19 cellular contexts compared by ENCODE assay signal in genomic region chr11:59728913-59729312, GRCh38. TPM values are rescaled to one million over a fixed set of nuclear protein-coding genes. Genes with fewer than 3 reads are reported as not detected.
DNase-seq lines count a peak whose midpoint lies in the region; ATAC-seq and TF ChIP-seq lines count a peak whose summit lies in the region.
"Had no signal": no experiment of that assay in that cellular context is flagged by ENCODE, and none has a peak within 500 bp of the region (broad histone marks: within the 10 kb centered on the region; RNA-seq: fewer than 3 reads in every experiment).

No MANE protein-coding gene starts in this region.

- intact Hi-C loops in activated CD4-positive, alpha-beta memory T cell treated with anti-CD3 and anti-CD28 coated beads for 36 hours (cut with micrococcal nuclease), result no loop called here
- intact Hi-C loops in naive thymus-derived CD4-positive, alpha-beta T cell (cut with micrococcal nuclease), result no loop called here

- H3K9me2 ChIP-seq in SK-N-SH, result no peaks in the 10 kb centered on the region

- no peaks in the 10 kb centered on the region for H3K9me3 ChIP-seq in SK-N-SH
- no peaks in the 10 kb centered on the region for H3K9me3 ChIP-seq in naive thymus-derived CD4-positive, alpha-beta T cell (ENCODE audit: control insufficient read depth in 2 of 3, low read length in 3 of 3)

- no peaks in the 10 kb centered on the region for H3K36me3 Mint-ChIP-seq in activated CD4-positive, alpha-beta memory T cell treated with anti-CD3 and anti-CD28 coated beads for 36 hours
- peaks cover 0 to 1% (median 0%) of the 10 kb centered on the region in 5 donors for H3K36me3 Mint-ChIP-seq in naive thymus-derived CD4-positive, alpha-beta T cell
- H3K36me3 Mint-ChIP-seq: brain had no signal

- no peaks in the 10 kb centered on the region for H3K9me3 Mint-ChIP-seq in activated CD4-positive, alpha-beta memory T cell treated with anti-CD3 and anti-CD28 coated beads for 36 hours
- peaks cover 0 to 8% (median 0%) of the 10 kb centered on the region in 11 donors for H3K9me3 Mint-ChIP-seq in naive thymus-derived CD4-positive, alpha-beta T cell

- TF ChIP-seq EP300 in SK-N-SH (IDR thresholded peaks at IDR 0.05; ENCODE audit: borderline replicate concordance in 1 of 2, low read depth in 1 of 2, low read length in 1 of 2), result no peak

- H3K27me3 Mint-ChIP-seq in activated CD4-positive, alpha-beta memory T cell treated with anti-CD3 and anti-CD28 coated beads for 36 hours, result peaks cover under 1% of the 10 kb centered on the region
- H3K27me3 Mint-ChIP-seq in naive thymus-derived CD4-positive, alpha-beta T cell, result peaks cover 0 to 7% (median 0%) of the 10 kb centered on the region in 5 donors
- H3K27me3 Mint-ChIP-seq: brain had no signal

- TF ChIP-seq CTCF in SK-N-SH (IDR thresholded peaks at IDR 0.05), result no peak

- H2AFZ ChIP-seq in SK-N-SH (ENCODE audit: low read depth), result 0 out of 2 replicates have a peak overlapping the region, but pooled peaks have one; percentile 9

- H3K4me2 ChIP-seq in SK-N-SH, result no peak overlapping the region

- no peak overlapping the region for H3K4me3 Mint-ChIP-seq in activated CD4-positive, alpha-beta memory T cell treated with anti-CD3 and anti-CD28 coated beads for 36 hours
- H3K4me3 Mint-ChIP-seq in naive thymus-derived CD4-positive, alpha-beta T cell, result no peak overlapping the region
- H3K4me3 Mint-ChIP-seq: activated T-helper 1 cell treated with anti-CD3 and anti-CD28 coated beads, Interleukin-12 subunit alpha, Interleukin-12 subunit beta, Interleukin-2, Interleukin-4 antibody, amounts not matched to agents 30 ng/mL and 10 ng/mL and 1 ng/mL, durations not matched to agents 14 hours and 24 hours and 36 hours; brain had no signal

- H4K20me1 ChIP-seq in SK-N-SH (ENCODE audit: insufficient read depth), result no peaks in the 10 kb centered on the region

- no peaks in the 10 kb centered on the region for H3F3A ChIP-seq in SK-N-SH (replicated peaks; ENCODE audit: insufficient read depth)

- CTCF ChIA-PET in SK-N-SH (lab: Yijun Ruan, JAX), result interaction anchor here (1.0 to 1.4 kb wide), 2 partner anchors 24 to 48 kb away, joined by 3 to 4 read pairs; no protein-coding TSS in a partner anchor
- CTCF ChIA-PET in activated CD4-positive, alpha-beta memory T cell treated with anti-CD3 and anti-CD28 coated beads for 36 hours (lab: Charles Lee), result no interaction called here
- CTCF ChIA-PET in naive thymus-derived CD4-positive, alpha-beta T cell (lab: Charles Lee), result no interaction called here

- DNase-seq in SK-N-SH (no peak), KBM-7 (peak; percentile 50), GM03348 (ENCODE audit: low spot score) (no peak)
- DNase-seq in activated CD4-positive, alpha-beta memory T cell treated with anti-CD3 and anti-CD28 coated beads for 36 hours, result peak; percentile 18
- DNase-seq in naive thymus-derived CD4-positive, alpha-beta T cell, result no peak
- DNase-seq: head of caudate nucleus, NCI-H1436 treated with DMSO at 0.1 percent for 48 hours, Right ventricle myocardium superior, WERI-Rb-1 had no signal

- POLR2A ChIA-PET in SK-N-SH (lab: Yijun Ruan, JAX), result no interaction called here
- POLR2A ChIA-PET in activated CD4-positive, alpha-beta memory T cell treated with anti-CD3 and anti-CD28 coated beads for 36 hours (lab: Charles Lee), result interaction anchor here (0.5 kb wide), 1 partner anchor 59 kb away, joined by 3 read pairs; no protein-coding TSS in a partner anchor
- POLR2A ChIA-PET in naive thymus-derived CD4-positive, alpha-beta T cell (lab: Charles Lee), result no interaction called here

- no peak overlapping the region for H3K9ac ChIP-seq in SK-N-SH

- no peaks in the 10 kb centered on the region for H3K79me2 ChIP-seq in SK-N-SH (ENCODE audit: insufficient read depth)

- H3K27ac ChIP-seq in SK-N-SH (ENCODE audit: low read depth in 2 of 2, low read length in 1 of 2), result no peak overlapping the region
- no peak overlapping the region for H3K27ac ChIP-seq in naive thymus-derived CD4-positive, alpha-beta T cell (ENCODE audit: low read depth, low read length)
- H3K27ac ChIP-seq: skin epidermis, WERI-Rb-1 had no signal

- no peaks in the 10 kb centered on the region for H3K36me3 ChIP-seq in SK-N-SH (replicated peaks in 1 of 2; ENCODE audit: control insufficient read depth in 1 of 2, insufficient read depth in 2 of 2, low read length in 1 of 2)
- H3K36me3 ChIP-seq in naive thymus-derived CD4-positive, alpha-beta T cell (ENCODE audit: control insufficient read depth in 2 of 3, insufficient read depth in 3 of 3, low read length in 3 of 3), result no peaks in the 10 kb centered on the region
- H3K36me3 ChIP-seq: WERI-Rb-1 had no signal

- no peak overlapping the region for H3K27ac Mint-ChIP-seq in activated CD4-positive, alpha-beta memory T cell treated with anti-CD3 and anti-CD28 coated beads for 36 hours
- H3K27ac Mint-ChIP-seq in naive thymus-derived CD4-positive, alpha-beta T cell, result no peak overlapping the region
- H3K27ac Mint-ChIP-seq: activated T-helper 1 cell treated with anti-CD3 and anti-CD28 coated beads, Interleukin-12 subunit alpha, Interleukin-12 subunit beta, Interleukin-2, Interleukin-4 antibody, amounts not matched to agents 30 ng/mL and 10 ng/mL and 1 ng/mL, durations not matched to agents 14 hours and 24 hours and 36 hours; brain had no signal

- WGBS in SK-N-SH (ENCODE audit: low lambda C conversion rate), result 0% methylated on average over 1 of the region's 1 CpG

- H3K4me1 ChIP-seq in SK-N-SH (ENCODE audit: control insufficient read depth in 1 of 2, insufficient read depth in 2 of 2, low read depth in 1 of 2, low read length in 1 of 2), result no peaks in the 10 kb centered on the region
- H3K4me1 ChIP-seq in naive thymus-derived CD4-positive, alpha-beta T cell (ENCODE audit: control insufficient read depth in 2 of 2, insufficient read depth in 2 of 2, low read length in 2 of 2), result no peaks in the 10 kb centered on the region

- ATAC-seq in SK-N-SH treated with all-trans-retinoic acid at 6 μM for 48 hours, result no peak
- ATAC-seq in naive thymus-derived CD4-positive, alpha-beta T cell, result peak; percentile 73
- no peak for ATAC-seq in esophagus mucosa
- no peak for ATAC-seq in GM18873 (IDR thresholded peaks at IDR 0.05; ENCODE audit: low FRiP score, unreplicated experiment)

- no peak overlapping the region for H3K4me3 ChIP-seq in SK-N-SH (ENCODE audit: low read depth in 2 of 2, low read length in 1 of 2)
- H3K4me3 ChIP-seq in naive thymus-derived CD4-positive, alpha-beta T cell (ENCODE audit: low read length), result no peak overlapping the region
- H3K4me3 ChIP-seq: skin epidermis had no signal

- in situ Hi-C loops in KBM-7 (cut with MboI; ENCODE audit: low pct_unique_long_range_greater_than_20kb, low sequenced_read_pairs), result no loop called here

- no peak for TF ChIP-seq RAD21 in SK-N-SH (IDR thresholded peaks at IDR 0.05; ENCODE audit: low read length)

- H3K4me1 Mint-ChIP-seq in activated CD4-positive, alpha-beta memory T cell treated with anti-CD3 and anti-CD28 coated beads for 36 hours (ENCODE audit: low read depth), result peaks cover 4% of the 10 kb centered on the region
- peaks cover 0 to 12% (median 0%) of the 10 kb centered on the region in 7 donors for H3K4me1 Mint-ChIP-seq in naive thymus-derived CD4-positive, alpha-beta T cell
- H3K4me1 Mint-ChIP-seq: brain had no signal

- H3K27me3 ChIP-seq in SK-N-SH (ENCODE audit: insufficient read depth), result no peaks in the 10 kb centered on the region
- H3K27me3 ChIP-seq in naive thymus-derived CD4-positive, alpha-beta T cell (ENCODE audit: control insufficient read depth in 2 of 2, insufficient read depth in 2 of 2, low read length in 2 of 2), result no peaks in the 10 kb centered on the region

TF ChIP-seq in SK-N-SH treated with all-trans-retinoic acid at 6 μM for 48 hours, 23 proteins besides CTCF, POLR2A, EP300 and RAD21 (continues in another document):
- no peak for TF ChIP-seq TSHZ2 (CRISPR knock-in tag; IDR thresholded peaks at IDR 0.05)

RNA-seq across cellular contexts. Expression of gene OR10V1, which starts 15.3 kb away (rescaled TPM):
- polyA plus RNA-seq in SK-N-SH (2012; rRNA removed), result not detected in 2 replicates
- polyA plus RNA-seq in SK-N-SH (2012; cell fraction: cytosol; rRNA removed), result not detected in 2 replicates
- polyA plus RNA-seq in SK-N-SH (2012; cell fraction: nucleus; rRNA removed), result not detected in 2 replicates
- total RNA-seq in activated CD4-positive, alpha-beta memory T cell treated with anti-CD3 and anti-CD28 coated beads for 36 hours, result not detected
- total RNA-seq in naive thymus-derived CD4-positive, alpha-beta T cell, result not detected
- polyA plus RNA-seq in naive thymus-derived CD4-positive, alpha-beta T cell, result not detected
- not detected for total RNA-seq in esophagus mucosa
- total RNA-seq: A172; activated T-helper 1 cell treated with anti-CD3 and anti-CD28 coated beads, Interleukin-12 subunit alpha, Interleukin-12 subunit beta, Interleukin-2, Interleukin-4 antibody, amounts not matched to agents 30 ng/mL and 10 ng/mL and 1 ng/mL, durations not matched to agents 14 hours and 24 hours and 36 hours; HT-29; Right ventricle myocardium superior had no signal
- polyA plus RNA-seq: neural cell, thymus had no signal

RNA-seq across cellular contexts. Expression of gene STX3, which starts 26.3 kb away (rescaled TPM):
- polyA plus RNA-seq in SK-N-SH (2012; rRNA removed), result 21.4 and 26.6 TPM in 2 replicates
- 31.2 and 37.3 TPM in 2 replicates for polyA plus RNA-seq in SK-N-SH (2012; cell fraction: cytosol; rRNA removed)
- 36.5 and 43.6 TPM in 2 replicates for polyA plus RNA-seq in SK-N-SH (2012; cell fraction: nucleus; rRNA removed)
- total RNA-seq in activated CD4-positive, alpha-beta memory T cell treated with anti-CD3 and anti-CD28 coated beads for 36 hours, result 10 to 100 TPM; 11.7 to 12.3 TPM
- total RNA-seq in naive thymus-derived CD4-positive, alpha-beta T cell, result 10 to 100 TPM in 4 of 5 experiments, 1 to 10 TPM in 1; 9.0 to 67.4 (median 15.1) TPM
- 1 to 10 TPM; 3.5 to 4.2 TPM for polyA plus RNA-seq in naive thymus-derived CD4-positive, alpha-beta T cell
- 12.1 TPM for total RNA-seq in esophagus mucosa

Comparison
In these comparisons a context has a peak if more than half of its experiments do, and no peak if none do; other contexts are left out.
1. DNase-seq: peak in KBM-7 (single experiment) and activated CD4-positive, alpha-beta memory T cell treated with anti-CD3 and anti-CD28 coated beads for 36 hours (single experiment); none in SK-N-SH (single experiment), naive thymus-derived CD4-positive, alpha-beta T cell (0 of 9) and GM03348 (single experiment).